In the genomic region with DNA sequence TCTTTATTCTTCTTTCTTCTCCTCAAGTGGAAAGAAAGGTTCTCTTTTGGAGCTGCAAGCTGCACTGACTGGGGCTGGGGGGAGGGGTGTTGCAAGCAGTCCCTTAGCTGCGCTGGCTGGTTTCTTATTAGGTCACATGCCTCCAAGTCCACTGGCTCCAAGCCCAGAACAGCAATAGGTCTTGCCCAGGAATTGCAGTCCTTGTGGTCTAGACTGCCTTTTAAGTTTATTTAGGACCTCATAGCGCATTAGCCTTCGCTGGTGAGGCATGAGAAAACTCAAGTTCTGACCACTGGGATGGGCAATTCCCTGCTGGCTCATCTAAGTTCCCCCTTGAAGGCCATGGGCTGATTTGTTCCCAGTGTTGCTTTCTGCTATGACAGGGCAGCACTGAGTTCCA, we compare ENCODE assay signal across 11 cellular contexts.
DNase-seq lines count a peak whose midpoint lies in the region; ATAC-seq and TF ChIP-seq lines count a peak whose summit lies in the region.
"Had no signal": no experiment of that assay in that cellular context is flagged by ENCODE, and none has a peak within 500 bp of the region (broad histone marks: within the 10 kb centered on the region; RNA-seq: fewer than 3 reads in every experiment).

No MANE protein-coding gene starts in this region.

- POLR2A ChIA-PET in BJ (lab: Charles Lee) = no interaction called here

- ATAC-seq in HG02870 (IDR thresholded peaks at IDR 0.05; ENCODE audit: unreplicated experiment) (no peak), GM18907 (IDR thresholded peaks at IDR 0.05; ENCODE audit: unreplicated experiment) (no peak), HG03095 (IDR thresholded peaks at IDR 0.05; ENCODE audit: unreplicated experiment) (no peak)

- H3K27me3 ChIP-seq in BJ (ENCODE audit: control insufficient read depth, insufficient read depth, low read length) = no peaks in the 10 kb centered on the region
- no peaks in the 10 kb centered on the region for H3K27me3 ChIP-seq in kidney epithelial cell (ENCODE audit: control insufficient read depth, insufficient read depth, low read length)

- H3K36me3 ChIP-seq in BJ (ENCODE audit: control insufficient read depth, insufficient read depth, low read length) (no peaks in the 10 kb centered on the region), kidney epithelial cell (ENCODE audit: control insufficient read depth, insufficient read depth, low read length) (no peaks in the 10 kb centered on the region)

- peak; percentile 42 for DNase-seq in BJ (ENCODE audit: low read depth)
- peak; percentile 36 for DNase-seq in HT-29 (ENCODE audit: low spot score)
- peak; percentile 98 for DNase-seq in astrocyte of the hippocampus (ENCODE audit: low read depth, low spot score)
- DNase-seq in kidney epithelial cell (ENCODE audit: low read depth) = peak; percentile 98
- no peak for DNase-seq in NCI-H1417 (lab: John Stamatoyannopoulos, UW)
- DNase-seq: effector memory CD4-positive, alpha-beta T cell; KG1; NCI-H526 had no signal

- H3K4me3 ChIP-seq in BJ (ENCODE audit: low read depth, low read length) (no peak overlapping the region), kidney epithelial cell (ENCODE audit: low read depth, low read length) (no peak overlapping the region)

- CTCF ChIA-PET in BJ (lab: Yijun Ruan, JAX) = no interaction called here

- TF ChIP-seq CTCF in BJ (IDR thresholded peaks at IDR 0.05; ENCODE audit: insufficient read depth, low read depth, low read length) (no peak), kidney epithelial cell (IDR thresholded peaks at IDR 0.05; ENCODE audit: insufficient read depth, low read length, poor library complexity, severe bottlenecking) (no peak)

Comparison
In these comparisons a context has a peak if more than half of its experiments do, and no peak if none do; other contexts are left out.
1. DNase-seq: peak in BJ (single experiment), HT-29 (single experiment), astrocyte of the hippocampus (single experiment) and kidney epithelial cell (single experiment); none in NCI-H1417 (0 of 3).